8 cellular contexts compared by ENCODE assay signal in the genomic region with DNA sequence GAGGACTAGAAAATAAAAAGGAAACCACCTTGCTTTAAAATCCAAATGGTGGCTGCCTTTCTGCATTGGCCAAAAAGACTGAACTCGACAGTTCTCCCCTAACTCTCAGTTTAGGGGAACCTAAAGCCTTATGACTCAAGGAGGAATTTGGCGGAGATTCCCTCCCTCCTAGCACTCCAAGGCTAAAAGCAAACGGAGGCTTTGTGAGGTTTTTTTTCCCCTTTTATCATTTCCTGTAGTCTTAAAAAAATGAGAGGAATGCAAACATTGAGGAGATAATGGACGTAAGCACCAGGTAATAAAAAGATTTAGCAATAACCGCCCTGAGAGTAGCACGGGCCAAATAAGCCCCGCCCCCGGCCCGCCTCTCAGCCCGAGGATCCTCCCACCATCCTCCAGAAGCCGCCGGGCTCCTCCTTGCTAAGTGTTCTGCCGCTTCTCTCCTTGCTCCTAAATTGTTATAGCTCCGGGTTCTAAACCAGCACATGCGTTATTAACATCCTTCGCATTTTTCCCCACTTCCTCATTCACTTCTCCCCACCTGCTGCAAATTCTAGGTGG. TPM values are rescaled to one million over a fixed set of nuclear protein-coding genes. Genes with fewer than 3 reads are reported as not detected.
DNase-seq lines count a peak whose midpoint lies in the region; ATAC-seq, FAIRE-seq and TF ChIP-seq lines count a peak whose summit lies in the region.

No MANE protein-coding gene starts in this region.

- no peaks in the 10 kb centered on the region for H3K36me3 ChIP-seq in KMS-11 (ENCODE audit: insufficient read depth)
- no peaks in the 10 kb centered on the region for H3K36me3 ChIP-seq in GM12878 (ENCODE audit: control insufficient read depth in 2 of 2, insufficient read depth in 2 of 2, low read length in 1 of 2)

- CTCF ChIA-PET in GM12878 (lab: Yijun Ruan, JAX): interaction anchor here (0.6 to 1.5 kb wide), 5 partner anchors 10 to 521 kb away, joined by 3 to 4 read pairs (median 4); a partner anchor contains a TSS

- intact Hi-C loops in GM12878 (cut with micrococcal nuclease; ENCODE audit: unreplicated experiment): no loop called here

- H3K9me3 ChIP-seq in GM12878 (replicated peaks; ENCODE audit: control insufficient read depth, insufficient read depth, low read length): no peaks in the 10 kb centered on the region

- H3K4me1 ChIP-seq in KMS-11 (ENCODE audit: low read depth, poor library complexity, severe bottlenecking): peaks cover 47% of the 10 kb centered on the region
- H3K4me1 ChIP-seq in GM12878 (ENCODE audit: control insufficient read depth, insufficient read depth, low read length): peaks cover 23% of the 10 kb centered on the region

- ATAC-seq in GM12878 (peak; percentile 70), HG03135 (IDR thresholded peaks at IDR 0.05; ENCODE audit: unreplicated experiment) (no peak), GM19452 (IDR thresholded peaks at IDR 0.05; ENCODE audit: unreplicated experiment) (no peak)

- H3K9ac ChIP-seq in KMS-11: no peak overlapping the region
- H3K9ac ChIP-seq in GM12878 (ENCODE audit: control insufficient read depth, insufficient read depth, low read length): no peak overlapping the region

- TF ChIP-seq RAD21 in GM12878 (IDR thresholded peaks at IDR 0.05; ENCODE audit: insufficient read depth, low read depth, low read length): no peak

- H3K27ac ChIP-seq in KMS-11 (no peak overlapping the region), GM12878 (ENCODE audit: control insufficient read depth, insufficient read depth) (no peak overlapping the region)

- RAD21 ChIA-PET in GM12878 (lab: Charles Lee; ENCODE audit: unreplicated experiment): interaction anchor here (1.1 to 1.4 kb wide), 2 partner anchors 16 to 82 kb away, joined by 3 read pairs; no protein-coding TSS in a partner anchor

- peak; percentile 35 for FAIRE-seq in GM12878 (lab: Jason Lieb, UNC)

- TF ChIP-seq POLR2A in GM12878 (IDR thresholded peaks at IDR 0.05; ENCODE audit: low read depth, low read length): no peak

- in situ Hi-C loops in GM12878 (cut with MboI): no loop called here

- POLR2A ChIA-PET in GM12878 (lab: Charles Lee): no interaction called here

- DNase-seq in DMS114 treated with DMSO at 0.1 percent for 48 hours (lab: John Stamatoyannopoulos, UW; ENCODE audit: unreplicated experiment) (peak; percentile 58), T-helper 2 cell (peak; percentile 18 to 75 (median 37)), GM12878 (ENCODE audit: low read depth, low spot score) (no peak), iPS-NIHi7 (ENCODE audit: extremely low spot score) (peak; percentile 84)
- DNase-seq in stimulated activated CD4-positive, alpha-beta T cell treated with anti-CD3 and anti-CD28 coated beads, Interleukin-12 subunit alpha, Interleukin-12 subunit beta, amount 100 ng/mL, for 4 hours: peak; percentile 68

- TF ChIP-seq EP300 in GM12878 (IDR thresholded peaks at IDR 0.05; ENCODE audit: borderline replicate concordance in 1 of 2, control insufficient read depth in 1 of 2, low read depth in 2 of 2, low read length in 2 of 2): no peak

- SMC1A ChIA-PET in GM12878 (lab: Charles Lee; ENCODE audit: uncharacterized antibody, unreplicated experiment): interaction anchor here (0.7 to 1.5 kb wide), 7 partner anchors 9 to 544 kb away, joined by 3 to 5 read pairs (median 3); a partner anchor contains a TSS

- peak overlapping the region; percentile 40 for H3K4me2 ChIP-seq in KMS-11
- H3K4me2 ChIP-seq in GM12878 (ENCODE audit: control insufficient read depth, insufficient read depth): peak overlapping the region; percentile 69

- H4K20me1 ChIP-seq in KMS-11 (ENCODE audit: insufficient read depth): no peaks in the 10 kb centered on the region
- H4K20me1 ChIP-seq in GM12878 (ENCODE audit: control insufficient read depth, insufficient read depth): no peaks in the 10 kb centered on the region

- no peaks in the 10 kb centered on the region for H3K27me3 ChIP-seq in KMS-11 (ENCODE audit: insufficient read depth, low read depth)
- H3K27me3 ChIP-seq in GM12878 (replicated peaks in 1 of 2; ENCODE audit: control insufficient read depth in 2 of 2, insufficient read depth in 2 of 2, low read length in 1 of 2): no peaks in the 10 kb centered on the region; a peak in 2 of 4 replicates

- no TSS peak for BruUV-seq in GM12878 (replicated peaks; lab: Mats Ljungman, UMichigan)

- H2AFZ ChIP-seq in KMS-11 (ENCODE audit: low read depth): peak overlapping the region; percentile 41; the same call in 1 of the 2 replicates
- peak overlapping the region; percentile 51 for H2AFZ ChIP-seq in GM12878 (ENCODE audit: control insufficient read depth, low read depth, low read length)

- H3K4me3 ChIP-seq in KMS-11 (IDR thresholded peaks at IDR 0.05; ENCODE audit: insufficient read depth, low read depth, low read length) (no peak overlapping the region), GM12878 (no peak overlapping the region)

- no peak for TF ChIP-seq CTCF in KMS-11 (conservative IDR thresholded peaks at IDR 0.05; ENCODE audit: low read depth, low read length)
- no peak for TF ChIP-seq CTCF in GM12878 (IDR thresholded peaks at IDR 0.05 in 2 of 3, conservative IDR thresholded peaks at IDR 0.05 in 1 of 3; ENCODE audit: control insufficient read depth in 2 of 3, extremely low read depth in 1 of 3, insufficient read depth in 1 of 3, low read depth in 3 of 3, low read length in 3 of 3)

- WGBS in GM12878 (ENCODE audit: insufficient coverage, insufficient replicate concordance, low lambda C conversion rate, missing lambda C conversion rate): 14% methylated on average over 16 of the region's 16 CpGs

- no peaks in the 10 kb centered on the region for H3K79me2 ChIP-seq in KMS-11 (ENCODE audit: insufficient read depth, low read depth)
- H3K79me2 ChIP-seq in GM12878 (ENCODE audit: control insufficient read depth, insufficient read depth, low read length): no peaks in the 10 kb centered on the region

TF ChIP-seq in GM12878, 131 proteins besides CTCF, POLR2A, EP300 and RAD21:
- no peak for TF ChIP-seq TCF7 (IDR thresholded peaks at IDR 0.05; ENCODE audit: borderline replicate concordance)
- no peak for TF ChIP-seq PAX8 (IDR thresholded peaks at IDR 0.05)
- peak; percentile 64; the same call in 1 of the 2 replicates for TF ChIP-seq SPI1 (IDR thresholded peaks at IDR 0.05; ENCODE audit: borderline replicate concordance, insufficient read depth, low read depth, low read length)

RNA-seq across cellular contexts. Expression of a gene that starts 5.8 kb away (rescaled TPM):
- total RNA-seq in GM12878 (2013; cell fraction: nucleolus; rRNA removed): 0.56 TPM in 1 of 2 replicates, not detected in the other
- total RNA-seq in GM12878 (2014; rRNA removed): 0.23 and 0.49 TPM in 2 replicates
- 0.22 TPM in 1 of 2 replicates, not detected in the other for total RNA-seq in GM12878 (2014; rRNA removed; fragmentation: Illumina TruSeq; extraction: Trizol)
- total RNA-seq in GM12878 (2021): 0.82 and 1.3 TPM in 2 replicates
- not detected for polyA plus RNA-seq in GM12878 (2011; ENCODE audit: low read depth)
- 0.26 TPM in 2 replicates for polyA plus RNA-seq in GM12878 (2011; rRNA removed)
- polyA plus RNA-seq in GM12878 (2011; cell fraction: cytosol; rRNA removed): 0.15 and 0.43 TPM in 2 replicates
- polyA plus RNA-seq in GM12878 (2011; cell fraction: nucleus; rRNA removed): 0.39 and 0.90 TPM in 2 replicates
- polyA plus RNA-seq in GM12878 (2012): 0.42 and 0.73 TPM in 2 replicates
- not detected in 2 replicates for polyA plus RNA-seq in GM12878 (2014; fragmentation: Illumina TruSeq; extraction: Trizol)
- not detected for polyA plus RNA-seq in GM12878 (2014; fragmentation: Nextera tagmentation; extraction: Ambion mirVana)
- 0.08 and 0.22 TPM in 2 replicates for polyA plus RNA-seq in GM12878 (2014; rRNA removed)
- polyA plus RNA-seq in GM12878 (2016; fragmentation: Nextera tagmentation; extraction: Ambion mirVana): 1 to 10 TPM in 1 of 2 experiments, under 1 TPM in 1; 0.46 to 1.2 TPM
- 0.10 and 0.15 TPM in 2 replicates for polyA minus RNA-seq in GM12878 (2011; rRNA and poly(A)+ RNA removed)
- 0.94 and 3.2 TPM in 2 replicates for polyA minus RNA-seq in GM12878 (2011; cell fraction: cytosol; rRNA and poly(A)+ RNA removed)
- polyA minus RNA-seq in GM12878 (2011; cell fraction: nucleus; rRNA and poly(A)+ RNA removed): 0.12 and 0.48 TPM in 2 replicates
